30 cellular contexts compared by ENCODE assay signal in genomic region chr5:31537349-31537748, GRCh38.
"Had no signal": no experiment of that assay in that cellular context is flagged by ENCODE, and none has a peak within 500 bp of the region (broad histone marks: within the 10 kb centered on the region; RNA-seq: fewer than 3 reads in every experiment).

No MANE protein-coding gene starts in this region.

- H3K27me3 Mint-ChIP-seq: activated T-helper 17 cell treated with anti-CD3 and anti-CD28 coated beads, Interleukin-2, amount 50 U/mL, for 72 hours; dendritic cell treated with granulocyte-macrophage colony-stimulating factor and Interleukin-4, amounts not matched to agents 40 ng/mL and 50 ng/mL, for 4 days; progenitor cell of endocrine pancreas; stimulated activated memory B cell treated with anti-CD40 and anti-IgM and Interleukin-4, amounts not matched to agents 10 μg/mL and 1 μg/mL and 100 μg/mL, for 72 hours; stimulated activated naive CD8-positive, alpha-beta T cell treated with anti-CD3 and anti-CD28 coated beads, Interleukin-15, amount 100 ng/mL, for 72 hours; T-cell had no signal

- H3K9me3 ChIP-seq: ascending aorta, esophagus muscularis mucosa, heart left ventricle, neutrophil, ovary, right lobe of liver, thyroid gland, upper lobe of left lung, vagina had no signal

- H3K27ac ChIP-seq: ascending aorta, esophagus muscularis mucosa, foreskin keratinocyte, heart left ventricle, neutrophil, ovary, right lobe of liver, thyroid gland, upper lobe of left lung, vagina had no signal

- H3K4me3 Mint-ChIP-seq: activated T-helper 17 cell treated with anti-CD3 and anti-CD28 coated beads, Interleukin-2, amount 50 U/mL, for 72 hours; dendritic cell treated with granulocyte-macrophage colony-stimulating factor and Interleukin-4, amounts not matched to agents 40 ng/mL and 50 ng/mL, for 4 days; immature natural killer cell; natural killer cell; stimulated activated memory B cell treated with anti-CD40 and anti-IgM and Interleukin-4, amounts not matched to agents 10 μg/mL and 1 μg/mL and 100 μg/mL, for 72 hours; stimulated activated naive CD8-positive, alpha-beta T cell treated with anti-CD3 and anti-CD28 coated beads, Interleukin-15, amount 100 ng/mL, for 72 hours; T-cell had no signal

- ATAC-seq: activated naive CD4-positive, alpha-beta T cell treated with anti-CD3 and anti-CD28 coated beads, Interleukin-2, amount 50 U/mL, for 72 hours; activated T-helper 17 cell treated with anti-CD3 and anti-CD28 coated beads, Interleukin-2, amount 50 U/mL, for 72 hours; foreskin keratinocyte; heart left ventricle; left colon; natural killer cell; right lobe of liver; stimulated activated memory B cell treated with anti-CD40 and anti-IgM and Interleukin-4, amounts not matched to agents 10 μg/mL and 1 μg/mL and 100 μg/mL, for 72 hours; stimulated activated naive CD8-positive, alpha-beta T cell treated with anti-CD3 and anti-CD28 coated beads, Interleukin-15, amount 100 ng/mL, for 72 hours; T-cell had no signal

- H3K36me3 ChIP-seq: ovary had no signal

- H3K27ac Mint-ChIP-seq: activated T-helper 17 cell treated with anti-CD3 and anti-CD28 coated beads, Interleukin-2, amount 50 U/mL, for 72 hours; dendritic cell treated with granulocyte-macrophage colony-stimulating factor and Interleukin-4, amounts not matched to agents 40 ng/mL and 50 ng/mL, for 4 days; progenitor cell of endocrine pancreas; stimulated activated memory B cell treated with anti-CD40 and anti-IgM and Interleukin-4, amounts not matched to agents 10 μg/mL and 1 μg/mL and 100 μg/mL, for 72 hours; T-cell had no signal

- H3K4me1 ChIP-seq: foreskin keratinocyte had no signal

- DNase-seq: activated CD4-positive, alpha-beta T cell treated with anti-CD3 and anti-CD28 coated beads for 4 hours; activated CD4-positive, alpha-beta T cell treated with anti-CD3 and anti-CD28 coated beads, Interleukin-2, amount 50 U/mL, for 4 hours; activated CD4-positive, CD25-positive, alpha-beta regulatory T cell; activated gamma-delta T cell treated with Interleukin-2 at 50 U/mL for 16 hours; activated T-cell treated with anti-CD3 and anti-CD28 coated beads, Interleukin-2, amount 50 U/mL, for 1 hour; caudate nucleus; foreskin keratinocyte; heart left ventricle; hypothalamus; immature natural killer cell; kidney; left colon; natural killer cell; ovary; right lobe of liver; small intestine; stimulated activated CD4-positive, alpha-beta T cell treated with anti-CD3 and anti-CD28 coated beads, Interleukin-4, amount 100 ng/mL, for 24 hours; stimulated activated naive CD8-positive, alpha-beta T cell treated with anti-CD3 and anti-CD28 coated beads, Interleukin-15, amount 100 ng/mL, for 72 hours; T-cell; thyroid gland; upper lobe of left lung had no signal

- H3K27me3 ChIP-seq: ascending aorta, esophagus muscularis mucosa, foreskin keratinocyte, heart left ventricle, neutrophil, ovary, right lobe of liver, thyroid gland, upper lobe of left lung, vagina had no signal

- H3K9me3 Mint-ChIP-seq: activated naive CD4-positive, alpha-beta T cell treated with anti-CD3 and anti-CD28 coated beads, Interleukin-2, amount 50 U/mL, for 72 hours; activated T-helper 17 cell treated with anti-CD3 and anti-CD28 coated beads, Interleukin-2, amount 50 U/mL, for 72 hours; dendritic cell treated with granulocyte-macrophage colony-stimulating factor and Interleukin-4, amounts not matched to agents 40 ng/mL and 50 ng/mL, for 4 days; immature natural killer cell; natural killer cell; stimulated activated memory B cell treated with anti-CD40 and anti-IgM and Interleukin-4, amounts not matched to agents 10 μg/mL and 1 μg/mL and 100 μg/mL, for 72 hours; stimulated activated naive CD8-positive, alpha-beta T cell treated with anti-CD3 and anti-CD28 coated beads, Interleukin-15, amount 100 ng/mL, for 72 hours; T-cell had no signal

- H3K4me3 ChIP-seq: ascending aorta, esophagus muscularis mucosa, heart left ventricle, ovary, right lobe of liver, thyroid gland, upper lobe of left lung, vagina had no signal
